8 cellular contexts compared by ENCODE assay signal in the genomic region with DNA sequence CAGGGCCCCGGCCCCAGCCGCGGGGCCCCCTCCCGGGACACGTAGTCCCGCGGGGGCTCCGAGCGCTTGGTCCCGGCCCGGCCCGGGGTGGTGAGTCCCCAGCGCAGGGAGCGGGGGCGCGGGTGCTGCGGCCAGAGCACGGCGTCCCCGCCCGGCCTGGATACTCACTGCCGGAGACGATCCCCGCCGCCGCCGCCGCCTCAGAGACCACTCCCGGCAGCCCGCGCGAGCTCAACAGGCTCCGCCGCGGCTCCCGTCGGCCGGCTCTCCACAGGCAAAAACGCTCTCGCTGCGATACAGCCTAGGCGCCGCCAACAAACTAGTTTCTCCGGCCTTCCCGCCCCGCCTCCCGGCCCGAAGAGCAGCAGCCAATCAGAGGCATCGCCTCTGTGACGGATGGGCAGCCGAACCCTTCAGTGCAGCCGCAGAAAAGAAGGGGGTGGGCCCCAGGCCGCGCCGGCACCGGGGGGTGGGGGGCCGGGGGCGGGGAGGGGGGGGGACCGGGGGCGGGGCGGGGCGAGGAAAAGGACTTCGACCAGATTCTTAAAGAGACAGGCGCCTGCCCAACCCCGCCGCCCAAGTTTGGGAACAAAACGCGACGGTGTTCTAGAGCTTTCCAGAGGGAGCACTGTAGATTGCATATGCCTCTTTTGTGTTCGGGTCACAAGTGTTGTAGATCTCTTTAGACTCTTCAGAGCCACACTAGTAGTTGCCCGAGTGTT. TPM values are rescaled to one million over a fixed set of nuclear protein-coding genes. Genes with fewer than 3 reads are reported as not detected.
DNase-seq lines count a peak whose midpoint lies in the region; ATAC-seq and TF ChIP-seq lines count a peak whose summit lies in the region.

Gene KLHL25 (minus strand): TSS at position 328 of the 722 bp plus-strand sequence. CDS start 25,115 bp downstream, outside the sequence.

- peaks cover 31% of the 10 kb centered on the region for H3K4me1 Mint-ChIP-seq in stimulated activated naive CD8-positive, alpha-beta T cell treated with anti-CD3 and anti-CD28 coated beads, Interleukin-15, amount 100 ng/mL, for 72 hours

- H3K4me3 ChIP-seq in H7 (ENCODE audit: insufficient read depth, low read depth, low read length) (peak within 1 kb of the TSS; percentile 79), Loucy (ENCODE audit: low read length, poor library complexity, severe bottlenecking) (peak within 1 kb of the TSS; percentile 77), RWPE2 (ENCODE audit: severe bottlenecking) (peak within 1 kb of the TSS; percentile 94), fibroblast of villous mesenchyme (ENCODE audit: low read depth, low read length) (peak within 1 kb of the TSS; percentile 77), neural cell (ENCODE audit: low read length) (peak within 1 kb of the TSS; percentile 97)

- H3K4me1 ChIP-seq in Loucy (ENCODE audit: insufficient read depth, low read length, poor library complexity, severe bottlenecking) = peaks cover 28% of the 10 kb centered on the region
- H3K4me1 ChIP-seq in RWPE2 (ENCODE audit: insufficient read depth, poor library complexity, severe bottlenecking) = peaks cover 4% of the 10 kb centered on the region

- H3K27ac ChIP-seq in RWPE2 (ENCODE audit: poor library complexity, severe bottlenecking) (peak within 1 kb of the TSS; percentile 35), neural cell (ENCODE audit: low read length) (peak within 1 kb of the TSS; percentile 66)

- H3K4me2 ChIP-seq in Loucy (ENCODE audit: low read depth, low read length, poor library complexity, severe bottlenecking) (peak within 1 kb of the TSS; percentile 91), neural cell (ENCODE audit: low read length) (peak within 1 kb of the TSS; percentile 94)

- peak; percentile 94 for ATAC-seq in RWPE2 (ENCODE audit: low read depth)
- ATAC-seq in stimulated activated naive CD8-positive, alpha-beta T cell treated with anti-CD3 and anti-CD28 coated beads, Interleukin-15, amount 100 ng/mL, for 72 hours = peak; percentile 95

- H3K4me3 Mint-ChIP-seq in stimulated activated naive CD8-positive, alpha-beta T cell treated with anti-CD3 and anti-CD28 coated beads, Interleukin-15, amount 100 ng/mL, for 72 hours = peak within 1 kb of the TSS; percentile 87 to 89

- peak within 1 kb of the TSS; percentile 94 for H2AFZ ChIP-seq in Loucy (ENCODE audit: low read length)
- H2AFZ ChIP-seq in neural cell (ENCODE audit: low read depth, low read length) = peak within 1 kb of the TSS; percentile 58

- no peaks in the 10 kb centered on the region for H3K9me2 ChIP-seq in Loucy (replicated peaks; ENCODE audit: low read depth, low read length)
- H3K9me2 ChIP-seq in neural cell (ENCODE audit: insufficient read depth, low read length) = no peaks in the 10 kb centered on the region

- H3F3A ChIP-seq in Loucy (ENCODE audit: low read depth) (no peaks in the 10 kb centered on the region), neural cell (ENCODE audit: insufficient read depth, low read length, poor library complexity, severe bottlenecking) (no peaks in the 10 kb centered on the region)

- H3K9ac ChIP-seq in Loucy (ENCODE audit: low read depth, low read length, poor library complexity, severe bottlenecking) = peak within 1 kb of the TSS; percentile 68
- H3K9ac ChIP-seq in neural cell (ENCODE audit: low read length) = peak within 1 kb of the TSS; percentile 78

- no peaks in the 10 kb centered on the region for H3K36me3 ChIP-seq in H7 (replicated peaks; ENCODE audit: control insufficient read depth, insufficient read depth, low read length)
- no peaks in the 10 kb centered on the region for H3K36me3 ChIP-seq in Loucy (ENCODE audit: insufficient read depth, low read length)
- no peaks in the 10 kb centered on the region for H3K36me3 ChIP-seq in RWPE2 (ENCODE audit: low read depth)
- no peaks in the 10 kb centered on the region for H3K36me3 ChIP-seq in neural cell (ENCODE audit: insufficient read depth, low read length)

- H3K9me3 ChIP-seq in Loucy (ENCODE audit: insufficient read depth, low read depth, low read length) = no peaks in the 10 kb centered on the region
- H3K9me3 ChIP-seq in RWPE2 (ENCODE audit: severe bottlenecking) = no peaks in the 10 kb centered on the region
- H3K9me3 ChIP-seq in neural cell (ENCODE audit: low read length) = no peaks in the 10 kb centered on the region

- no peaks in the 10 kb centered on the region for H4K20me1 ChIP-seq in Loucy (ENCODE audit: insufficient read depth, low read length, poor library complexity, severe bottlenecking)
- no peaks in the 10 kb centered on the region for H4K20me1 ChIP-seq in neural cell (ENCODE audit: insufficient read depth)

- no peaks in the 10 kb centered on the region for H3K9me3 Mint-ChIP-seq in stimulated activated naive CD8-positive, alpha-beta T cell treated with anti-CD3 and anti-CD28 coated beads, Interleukin-15, amount 100 ng/mL, for 72 hours

- no peaks in the 10 kb centered on the region for H3K27me3 Mint-ChIP-seq in stimulated activated naive CD8-positive, alpha-beta T cell treated with anti-CD3 and anti-CD28 coated beads, Interleukin-15, amount 100 ng/mL, for 72 hours

- no peak for TF ChIP-seq CTCF in Loucy (conservative IDR thresholded peaks at IDR 0.05; ENCODE audit: low read length)
- TF ChIP-seq CTCF in RWPE2 (IDR thresholded peaks at IDR 0.05; ENCODE audit: poor library complexity, severe bottlenecking) = no peak
- no peak for TF ChIP-seq CTCF in fibroblast of villous mesenchyme (IDR thresholded peaks at IDR 0.05; ENCODE audit: insufficient read depth, low read depth, low read length)
- no peak for TF ChIP-seq CTCF in neural cell (IDR thresholded peaks at IDR 0.05; ENCODE audit: poor library complexity, severe bottlenecking)

- no peak for TF ChIP-seq RAD21 in neural cell (conservative IDR thresholded peaks at IDR 0.05)

- H3K27me3 ChIP-seq in H7 (ENCODE audit: control insufficient read depth, insufficient read depth, low read length) = peaks cover 4% of the 10 kb centered on the region
- H3K27me3 ChIP-seq in Loucy (ENCODE audit: insufficient read depth, low read length, poor library complexity, severe bottlenecking) = no peaks in the 10 kb centered on the region
- H3K27me3 ChIP-seq in RWPE2 (ENCODE audit: insufficient read depth, poor library complexity, severe bottlenecking) = no peaks in the 10 kb centered on the region
- H3K27me3 ChIP-seq in neural cell (ENCODE audit: insufficient read depth, low read depth, low read length) = no peaks in the 10 kb centered on the region

- H3K79me2 ChIP-seq in Loucy (ENCODE audit: insufficient read depth, low read length) (peaks cover 14% of the 10 kb centered on the region), neural cell (replicated peaks; ENCODE audit: insufficient read depth, low read length) (peaks cover 44% of the 10 kb centered on the region)

- DNase-seq in ELF-1 (ENCODE audit: low read depth, low spot score) (peak; percentile 95), H7 (peak; percentile 99), RWPE2 (ENCODE audit: low spot score) (peak; percentile 98), fibroblast of villous mesenchyme (ENCODE audit: low read depth) (peak; percentile 95)
- peak; percentile 97 for DNase-seq in activated effector memory CD4-positive, alpha-beta T cell treated with anti-CD3 and anti-CD28 coated beads, Interleukin-2, amount 50 U/mL, for 16 hours
- DNase-seq in stimulated activated naive CD8-positive, alpha-beta T cell treated with anti-CD3 and anti-CD28 coated beads, Interleukin-15, amount 100 ng/mL, for 72 hours = peak; percentile 90 to 93

- TF ChIP-seq EP300 in neural cell (conservative IDR thresholded peaks at IDR 0.05; ENCODE audit: poor library complexity, severe bottlenecking) = peak; percentile 7

- H3K27ac Mint-ChIP-seq in stimulated activated naive CD8-positive, alpha-beta T cell treated with anti-CD3 and anti-CD28 coated beads, Interleukin-15, amount 100 ng/mL, for 72 hours = peak within 1 kb of the TSS; percentile 84 to 91

TF ChIP-seq in neural cell, 6 proteins besides CTCF, POLR2A, EP300 and RAD21:
- TF ChIP-seq SMC3 (conservative IDR thresholded peaks at IDR 0.05; ENCODE audit: poor library complexity) (no peak), EZH2 (IDR thresholded peaks at IDR 0.05; ENCODE audit: borderline replicate concordance, insufficient read depth, low read length, poor library complexity, severe bottlenecking) (no peak), POLR2AphosphoS5 (IDR thresholded peaks at IDR 0.05) (peak; percentile 87), MXI1 (conservative IDR thresholded peaks at IDR 0.05; ENCODE audit: poor library complexity, severe bottlenecking) (peak; percentile 43), REST (IDR thresholded peaks at IDR 0.05; ENCODE audit: borderline replicate concordance) (peak; percentile 31), TAF1 (IDR thresholded peaks at IDR 0.05; ENCODE audit: low read depth) (no peak)

RNA-seq across cellular contexts. Expression of gene KLHL25, which starts in this region (rescaled TPM):
- total RNA-seq in H7 (2014; rRNA removed; shearing (Covaris generic)) = 15.8 and 20.8 TPM in 2 replicates
- total RNA-seq in fibroblast of villous mesenchyme = 4.2 and 4.3 TPM in 2 replicates
- polyA plus RNA-seq in neural cell = 38.9 and 45.7 TPM in 2 replicates
- 57.7 and 58.9 TPM in 2 replicates for polyA minus RNA-seq in neural cell

Comparison
In these comparisons a context has a peak if more than half of its experiments do, and no peak if none do; other contexts are left out.
1. Peak in every context shown above with its lines: DNase-seq, ATAC-seq, H3K4me3 ChIP-seq and H3K27ac ChIP-seq.